2 cellular contexts compared by ENCODE assay signal in genomic region chr11:65262381-65262680, GRCh38.
A peak's percentile ranks its signal among the peaks of the same experiment; 100 is the strongest.
TF ChIP-seq lines count a peak whose summit lies in the region.

No MANE protein-coding gene starts in this region.

TF ChIP-seq in IMR-90, 13 proteins besides CTCF, POLR2A, EP300 and RAD21:
- no peak for TF ChIP-seq FOS (IDR thresholded peaks at IDR 0.05; ENCODE audit: low read depth, low read length)
- TF ChIP-seq MAFK (IDR thresholded peaks at IDR 0.05; ENCODE audit: low read depth, low read length): no peak

TF ChIP-seq in K562, 482 proteins besides CTCF, POLR2A, EP300 and RAD21:
- TF ChIP-seq REST (CRISPR knock-in tag; IDR thresholded peaks at IDR 0.05; ENCODE audit: low read depth) (no peak), MAX (CRISPR knock-in tag; IDR thresholded peaks at IDR 0.05) (no peak), YBX1 (IDR thresholded peaks at IDR 0.05) (no peak), ETV5 (CRISPR knock-in tag; IDR thresholded peaks at IDR 0.05; ENCODE audit: low read depth) (no peak), AFF1 (IDR thresholded peaks at IDR 0.05; ENCODE audit: low read depth in 1 of 2, partially characterized antibody in 2 of 2) (no peak), ZNF41 (CRISPR knock-in tag; conservative IDR thresholded peaks at IDR 0.05) (no peak), MIER1 (IDR thresholded peaks at IDR 0.05; ENCODE audit: low read depth) (no peak), DACH1 (IDR thresholded peaks at IDR 0.05; ENCODE audit: partially characterized antibody) (no peak), NCOA1 (IDR thresholded peaks at IDR 0.05; ENCODE audit: low read depth) (no peak), DLX4 (CRISPR knock-in tag; IDR thresholded peaks at IDR 0.05) (no peak), KAT7 (CRISPR knock-in tag; IDR thresholded peaks at IDR 0.05; ENCODE audit: borderline replicate concordance) (0 out of 2 replicates have a peak, but pooled peaks have one; percentile 50), ZNF561 (CRISPR knock-in tag; conservative IDR thresholded peaks at IDR 0.05) (no peak), ARID4B (CRISPR knock-in tag; IDR thresholded peaks at IDR 0.05) (no peak), FIP1L1 (IDR thresholded peaks at IDR 0.05; ENCODE audit: low read depth, low read length, poor library complexity, severe bottlenecking) (no peak), ZNF12 (CRISPR knock-in tag; IDR thresholded peaks at IDR 0.05) (no peak), NELFE (IDR thresholded peaks at IDR 0.05; ENCODE audit: insufficient read depth, insufficient read length) (no peak), E2F6 (IDR thresholded peaks at IDR 0.05; ENCODE audit: borderline replicate concordance in 1 of 2, extremely low read depth in 1 of 2, insufficient read depth in 1 of 2, insufficient read length in 1 of 2, low read depth in 1 of 2, low read length in 1 of 2, poor library complexity in 1 of 2, severe bottlenecking in 1 of 2) (peak in 1 of 2 experiments; percentile 7), CAMTA2 (CRISPR knock-in tag; conservative IDR thresholded peaks at IDR 0.05) (no peak), SMARCE1 (IDR thresholded peaks at IDR 0.05) (peak; percentile 30; the same call in 1 of the 2 replicates), SPI1 (IDR thresholded peaks at IDR 0.05; ENCODE audit: borderline replicate concordance, low read depth, low read length) (peak; percentile 38; the same call in 1 of the 2 replicates), KDM5B (IDR thresholded peaks at IDR 0.05; ENCODE audit: insufficient replicate concordance, low read depth, low read length) (no peak), FOXJ2 (tag; IDR thresholded peaks at IDR 0.05) (no peak), BRD4 (IDR thresholded peaks at IDR 0.05) (0 out of 2 replicates have a peak, but pooled peaks have one; percentile 26), CEBPG (CRISPR knock-in tag; IDR thresholded peaks at IDR 0.05) (no peak), CEBPG (tag; conservative IDR thresholded peaks at IDR 0.05 in 1 of 2, IDR thresholded peaks at IDR 0.05 in 1 of 2) (no peak), ZBTB5 (IDR thresholded peaks at IDR 0.05) (no peak), MEF2A (IDR thresholded peaks at IDR 0.05; ENCODE audit: control insufficient read depth, low read depth, low read length) (no peak), FOXO4 (CRISPR knock-in tag; IDR thresholded peaks at IDR 0.05) (no peak), ATF3 (IDR thresholded peaks at IDR 0.05) (no peak), ATF3 (CRISPR knock-in tag; conservative IDR thresholded peaks at IDR 0.05) (no peak), ZBTB9 (CRISPR knock-in tag; IDR thresholded peaks at IDR 0.05) (no peak), KLF16 (IDR thresholded peaks at IDR 0.05) (no peak), TRIM25 (IDR thresholded peaks at IDR 0.05; ENCODE audit: borderline replicate concordance) (no peak), DPF2 (IDR thresholded peaks at IDR 0.05) (no peak), SIRT6 (IDR thresholded peaks at IDR 0.05; ENCODE audit: low read depth, low read length) (no peak), ZNF644 (tag; IDR thresholded peaks at IDR 0.05; ENCODE audit: low read depth) (no peak), KAT8 (IDR thresholded peaks at IDR 0.05; ENCODE audit: low read depth) (no peak), RBM39 (optimal IDR thresholded peaks at IDR 0.05; ENCODE audit: low read depth, low read length) (no peak)
